ENCODE assay signal across 1 cellular context in genomic region chr11:73787643-73788537, GRCh38.
TF ChIP-seq lines count a peak whose summit lies in the region.

Gene MRPL48, plus strand, starts transcription at chr11:73787874. Its CDS starts 98 bp downstream, at chr11:73787972.

TF ChIP-seq in WTC11, 78 proteins besides CTCF, POLR2A, EP300 and RAD21 (continued from another document):
- TF ChIP-seq PRDM15 (CRISPR knock-in tag; IDR thresholded peaks at IDR 0.05) (no peak), FOXP4 (CRISPR knock-in tag; IDR thresholded peaks at IDR 0.05) (no peak), NR2C2 (CRISPR knock-in tag; IDR thresholded peaks at IDR 0.05) (no peak), E2F1 (CRISPR knock-in tag; IDR thresholded peaks at IDR 0.05) (no peak), ZNF232 (CRISPR knock-in tag; IDR thresholded peaks at IDR 0.05) (no peak), USF1 (CRISPR knock-in tag; IDR thresholded peaks at IDR 0.05) (peak; percentile 49; the same call in 1 of the 2 replicates), E2F5 (CRISPR knock-in tag; IDR thresholded peaks at IDR 0.05) (no peak), SMAD3 (CRISPR knock-in tag; IDR thresholded peaks at IDR 0.05; ENCODE audit: borderline replicate concordance) (no peak), JUN (CRISPR knock-in tag; IDR thresholded peaks at IDR 0.05) (no peak), JAZF1 (CRISPR knock-in tag; IDR thresholded peaks at IDR 0.05) (no peak), CREB1 (CRISPR knock-in tag; IDR thresholded peaks at IDR 0.05) (no peak), EMX1 (CRISPR knock-in tag; IDR thresholded peaks at IDR 0.05) (peak; percentile 54; the same call in 1 of the 2 replicates), CREM (CRISPR knock-in tag; IDR thresholded peaks at IDR 0.05) (peak; percentile 70), HMGXB4 (CRISPR knock-in tag; IDR thresholded peaks at IDR 0.05) (peak; percentile 82), ZNF423 (CRISPR knock-in tag; IDR thresholded peaks at IDR 0.05) (no peak; the same call in 1 of the 2 replicates), ARID4B (CRISPR knock-in tag; IDR thresholded peaks at IDR 0.05; ENCODE audit: borderline replicate concordance) (peak; percentile 77; the same call in 1 of the 2 replicates), ZNF263 (CRISPR knock-in tag; IDR thresholded peaks at IDR 0.05; ENCODE audit: low read depth) (no peak), GRHL2 (CRISPR knock-in tag; IDR thresholded peaks at IDR 0.05; ENCODE audit: insufficient replicate concordance, severe bottlenecking) (no peak), NFYB (CRISPR knock-in tag; conservative IDR thresholded peaks at IDR 0.05; ENCODE audit: low read depth) (no peak), ATF2 (CRISPR knock-in tag; IDR thresholded peaks at IDR 0.05; ENCODE audit: borderline replicate concordance, low read depth) (no peak)
